Comparison of ENCODE assay signal across 9 cellular contexts in genomic region chr15:85412956-85413854, GRCh38. TPM values are rescaled to one million over a fixed set of nuclear protein-coding genes. Genes with fewer than 3 reads are reported as not detected.
DNase-seq lines count a peak whose midpoint lies in the region; ATAC-seq and TF ChIP-seq lines count a peak whose summit lies in the region.
"Had no signal": no experiment of that assay in that cellular context is flagged by ENCODE, and none has a peak within 500 bp of the region (broad histone marks: within the 10 kb centered on the region; RNA-seq: fewer than 3 reads in every experiment).

No MANE protein-coding gene starts in this region.

- H3K9me3 Mint-ChIP-seq in endodermal cell (no peaks in the 10 kb centered on the region), naive B cell (no peaks in the 10 kb centered on the region)

- H3K27me3 ChIP-seq in endodermal cell (ENCODE audit: control insufficient read depth, insufficient read depth, low read length, poor library complexity, severe bottlenecking) = no peaks in the 10 kb centered on the region
- H3K27me3 ChIP-seq: neutrophil had no signal

- H3K4me1 ChIP-seq in endodermal cell (ENCODE audit: control insufficient read depth, insufficient read depth, low read length) = peaks cover 7% of the 10 kb centered on the region

- H3K27ac Mint-ChIP-seq in endodermal cell (peak overlapping the region; percentile 19), naive B cell (peak overlapping the region; percentile 62 to 96 (median 92))

- H3K36me3 Mint-ChIP-seq in endodermal cell (ENCODE audit: low read depth) = peaks cover 16% of the 10 kb centered on the region
- peaks cover 0 to 11% of the 10 kb centered on the region in 2 donors for H3K36me3 Mint-ChIP-seq in naive B cell

- no peaks in the 10 kb centered on the region for H3K27me3 Mint-ChIP-seq in endodermal cell (ENCODE audit: insufficient read depth)
- H3K27me3 Mint-ChIP-seq in naive B cell = no peaks in the 10 kb centered on the region

- no peak overlapping the region for H3K4me3 Mint-ChIP-seq in endodermal cell
- H3K4me3 Mint-ChIP-seq in naive B cell = peak overlapping the region; percentile 39 to 77 (median 75)

- H3K4me1 Mint-ChIP-seq in endodermal cell (peaks cover 24% of the 10 kb centered on the region), naive B cell (peaks cover 54 to 79% (median 64%) of the 10 kb centered on the region in 3 donors)

- no peak overlapping the region for H3K27ac ChIP-seq in endodermal cell (ENCODE audit: low read depth, low read length)
- H3K27ac ChIP-seq: neutrophil had no signal

- peak; percentile 88 for ATAC-seq in GM18505 (IDR thresholded peaks at IDR 0.05; ENCODE audit: unreplicated experiment)
- peak; percentile 99 for ATAC-seq in HG02759 (IDR thresholded peaks at IDR 0.05; ENCODE audit: unreplicated experiment)
- peak; percentile 95 for ATAC-seq in naive B cell (ENCODE audit: low read depth in 2 of 2)
- ATAC-seq in stimulated activated naive CD8-positive, alpha-beta T cell treated with anti-CD3 and anti-CD28 coated beads, Interleukin-15, Interleukin-2, amounts not matched to agents 100 U/mL and 50 U/mL, for 24 hours = peak; percentile 95

- peaks cover 17% of the 10 kb centered on the region for H3K36me3 ChIP-seq in endodermal cell (ENCODE audit: control insufficient read depth, insufficient read depth, low read length)
- H3K36me3 ChIP-seq: neutrophil had no signal

- DNase-seq in NB4 (ENCODE audit: low read depth) (peak; percentile 90), endodermal cell (peak; percentile 67), naive B cell (peak; percentile 75), cerebellar cortex (ENCODE audit: low spot score) (no peak)
- peak; percentile 66 to 72 for DNase-seq in activated CD4-positive, alpha-beta T cell treated with anti-CD3 and anti-CD28 coated beads, Interleukin-2, amount 50 U/mL, for 4 hours
- peak; percentile 75 for DNase-seq in stimulated activated naive CD8-positive, alpha-beta T cell treated with anti-CD3 and anti-CD28 coated beads, Interleukin-15, Interleukin-2, amounts not matched to agents 100 U/mL and 50 U/mL, for 24 hours

- WGBS in endodermal cell (ENCODE audit: insufficient coverage in 1 of 2, insufficient read length in 1 of 2), 2 experiments = 67 to 69% methylated on average over 8 to 12 of the region's 14 CpGs

- H3K4me3 ChIP-seq in NB4 (ENCODE audit: low read depth, low read length) (no peak overlapping the region), endodermal cell (ENCODE audit: low read length) (peak overlapping the region; percentile 20)

- TF ChIP-seq POLR2A in GM18505 (IDR thresholded peaks at IDR 0.05; ENCODE audit: borderline replicate concordance, extremely low read depth, insufficient read depth, insufficient read length) (peak; percentile 34), NB4 (IDR thresholded peaks at IDR 0.05; ENCODE audit: extremely low read depth, insufficient read length) (no peak)

- peaks cover 6% of the 10 kb centered on the region for H3K9me3 ChIP-seq in endodermal cell (ENCODE audit: control insufficient read depth, low read length)
- H3K9me3 ChIP-seq: neutrophil had no signal

- TF ChIP-seq CTCF in NB4 (IDR thresholded peaks at IDR 0.05; ENCODE audit: low read depth, low read length) (no peak), endodermal cell (conservative IDR thresholded peaks at IDR 0.05) (no peak)

- no peak overlapping the region for H3K9ac ChIP-seq in endodermal cell (ENCODE audit: extremely low read depth, low read length, poor library complexity, severe bottlenecking)

RNA-seq across cellular contexts. Expression of gene AKAP13, which starts 32.8 kb away (rescaled TPM):
- 100 to 1,000 TPM; 115 to 131 TPM for total RNA-seq in endodermal cell
- 35.6 TPM for polyA plus RNA-seq in endodermal cell (2013, experiment 1 of 2)
- polyA plus RNA-seq in endodermal cell (2013, experiment 2 of 2) = 46.4 TPM
- polyA plus RNA-seq in naive B cell (ENCODE audit: low read depth in 6 of 6) = 100 to 1,000 TPM in 4 of 6 donors, 10 to 100 TPM in 2; 63.4 to 185 (median 122) TPM
